Comparison of ENCODE assay signal across 1 cellular context in the genomic region with DNA sequence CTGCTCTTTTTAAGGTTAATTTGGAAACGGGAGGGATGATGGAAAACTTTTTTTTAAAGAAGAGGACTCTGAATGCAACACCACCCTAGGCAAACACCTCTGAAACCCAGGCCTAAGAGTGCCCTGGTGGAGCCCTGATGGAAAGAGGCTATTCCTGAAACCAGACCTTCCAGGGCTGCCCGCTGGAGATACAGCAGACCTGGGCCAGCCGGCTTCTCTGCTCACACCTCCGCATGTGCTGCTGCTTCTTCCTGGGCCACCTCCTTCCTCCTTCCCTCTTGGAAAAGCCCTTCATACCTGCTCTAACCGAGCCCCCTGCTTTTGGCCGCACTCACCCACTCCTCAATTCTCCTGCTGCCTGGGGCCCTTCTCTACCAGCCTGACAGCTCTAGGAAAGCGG.
TF ChIP-seq lines count a peak whose summit lies in the region.

No MANE protein-coding gene starts in this region.

TF ChIP-seq in IMR-90, 13 proteins besides CTCF, POLR2A, EP300 and RAD21:
- TF ChIP-seq BHLHE40 (IDR thresholded peaks at IDR 0.05; ENCODE audit: low read depth, low read length), result no peak
